Comparison of ENCODE assay signal across 33 cellular contexts in the genomic region with DNA sequence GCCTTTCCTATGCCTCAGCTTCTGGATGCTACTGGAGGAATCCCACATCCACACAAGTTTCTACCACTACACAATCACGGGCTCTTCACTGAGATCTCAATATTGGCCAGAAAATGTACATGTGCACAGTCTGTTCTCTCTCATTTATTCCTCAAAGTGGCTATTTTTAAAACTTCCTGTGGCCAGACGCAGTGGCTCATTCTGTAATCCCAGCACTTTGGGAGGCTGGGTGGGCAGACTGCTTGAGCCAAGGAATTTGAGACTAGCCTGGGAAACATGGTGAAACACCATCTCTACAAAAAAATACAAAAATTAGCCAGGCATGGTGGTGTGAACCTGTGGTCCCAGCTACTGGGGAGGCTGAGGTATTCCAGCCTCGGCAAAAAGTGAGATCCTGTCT.
"Had no signal": no experiment of that assay in that cellular context is flagged by ENCODE, and none has a peak within 500 bp of the region (broad histone marks: within the 10 kb centered on the region; RNA-seq: fewer than 3 reads in every experiment).

No MANE protein-coding gene starts in this region.

- H3K27me3 ChIP-seq: adrenal gland, esophagus squamous epithelium, heart left ventricle, left lung, spleen, transverse colon had no signal

- H3K4me3 ChIP-seq: adrenal gland, esophagus squamous epithelium, heart left ventricle, left lung, lung, psoas muscle, spleen, transverse colon had no signal

- H3K27ac ChIP-seq: adrenal gland, esophagus squamous epithelium, left lung, parathyroid adenoma, psoas muscle, spleen, transverse colon, WERI-Rb-1 had no signal

- H3K27me3 Mint-ChIP-seq: activated naive CD8-positive, alpha-beta T cell treated with anti-CD3 and anti-CD28 coated beads for 36 hours; central memory CD8-positive, alpha-beta T cell; naive thymus-derived CD4-positive, alpha-beta T cell; T-helper 17 cell had no signal

- H3K79me2 ChIP-seq: parathyroid adenoma had no signal

- FAIRE-seq: bronchial epithelial cell, colon had no signal

- H3K27ac Mint-ChIP-seq: activated naive CD4-positive, alpha-beta T cell treated with anti-CD3 and anti-CD28 coated beads for 36 hours; activated naive CD8-positive, alpha-beta T cell treated with anti-CD3 and anti-CD28 coated beads for 36 hours; activated T-helper 1 cell treated with anti-CD3 and anti-CD28 coated beads, Interleukin-12 subunit alpha, Interleukin-12 subunit beta, Interleukin-2, Interleukin-4 antibody, amounts not matched to agents 30 ng/mL and 10 ng/mL and 1 ng/mL, durations not matched to agents 14 hours and 24 hours and 36 hours; immature natural killer cell; naive thymus-derived CD4-positive, alpha-beta T cell; T-helper 17 cell had no signal

- H3K4me3 Mint-ChIP-seq: activated naive CD4-positive, alpha-beta T cell treated with anti-CD3 and anti-CD28 coated beads for 36 hours; activated naive CD8-positive, alpha-beta T cell treated with anti-CD3 and anti-CD28 coated beads for 36 hours; activated T-helper 1 cell treated with anti-CD3 and anti-CD28 coated beads, Interleukin-12 subunit alpha, Interleukin-12 subunit beta, Interleukin-2, Interleukin-4 antibody, amounts not matched to agents 30 ng/mL and 10 ng/mL and 1 ng/mL, durations not matched to agents 14 hours and 24 hours and 36 hours; central memory CD8-positive, alpha-beta T cell; immature natural killer cell; naive thymus-derived CD4-positive, alpha-beta T cell; neural crest cell; T-helper 17 cell had no signal

- H3K4me1 Mint-ChIP-seq: neural crest cell had no signal

- DNase-seq: activated CD4-positive, alpha-beta T cell treated with anti-CD3 and anti-CD28 coated beads for 48 hours; activated CD4-positive, alpha-beta T cell treated with anti-CD3 and anti-CD28 coated beads, Interleukin-2, amount 50 U/mL, for 48 hours; activated CD8-positive, alpha-beta memory T cell treated with anti-CD3 and anti-CD28 coated beads, Interleukin-2, amount 50 U/mL, for 4 hours; activated effector memory CD4-positive, alpha-beta T cell treated with anti-CD3 and anti-CD28 coated beads, Interleukin-2, amount 50 U/mL, for 16 hours; activated naive CD4-positive, alpha-beta T cell treated with anti-CD3 and anti-CD28 coated beads for 36 hours; activated naive CD8-positive, alpha-beta T cell treated with anti-CD3 and anti-CD28 coated beads for 36 hours; activated T-cell treated with anti-CD3 and anti-CD28 coated beads, Interleukin-2, amount 50 U/mL, for 1 hour; adrenal gland; dermis blood vessel endothelial cell; effector CD4-positive, alpha-beta T cell; esophagus squamous epithelium; heart left ventricle; hypothalamus; immature natural killer cell; left lung; naive thymus-derived CD4-positive, alpha-beta T cell; nucleus accumbens; psoas muscle; spleen; stimulated activated CD4-positive, alpha-beta T cell treated with anti-CD3 and anti-CD28 coated beads, Interleukin-2, amount 100 ng/mL, for 48 hours; stimulated activated naive CD4-positive, alpha-beta T cell treated with Interleukin-2 at 50 U/mL for 16 hours; T-helper 17 cell; T1000; transverse colon; WERI-Rb-1 had no signal

- H3K4me1 ChIP-seq: adrenal gland, left lung, parathyroid adenoma, psoas muscle, transverse colon had no signal

- H3K9me3 ChIP-seq: adrenal gland, esophagus squamous epithelium, heart left ventricle, left lung, psoas muscle, spleen, transverse colon had no signal

- H3K9me3 Mint-ChIP-seq: activated naive CD4-positive, alpha-beta T cell treated with anti-CD3 and anti-CD28 coated beads for 36 hours; activated naive CD8-positive, alpha-beta T cell treated with anti-CD3 and anti-CD28 coated beads for 36 hours; activated T-helper 1 cell treated with anti-CD3 and anti-CD28 coated beads, Interleukin-12 subunit alpha, Interleukin-12 subunit beta, Interleukin-2, Interleukin-4 antibody, amounts not matched to agents 30 ng/mL and 10 ng/mL and 1 ng/mL, durations not matched to agents 14 hours and 24 hours and 36 hours; central memory CD8-positive, alpha-beta T cell; immature natural killer cell; naive thymus-derived CD4-positive, alpha-beta T cell; neural crest cell had no signal

- H3K9ac ChIP-seq: parathyroid adenoma had no signal

- H2AFZ ChIP-seq: parathyroid adenoma had no signal

- H3K36me3 ChIP-seq: adrenal gland had no signal

- ATAC-seq: activated CD4-positive, CD25-positive, alpha-beta regulatory T cell treated with anti-CD3 and anti-CD28 coated beads, Interleukin-2, amount 50 U/mL, for 24 hours; left lung; naive thymus-derived CD4-positive, alpha-beta T cell; T-helper 17 cell had no signal
